In genomic region chr15:66496951-66497501, GRCh38 we compare ENCODE assay signal across 8 cellular contexts. TPM values are rescaled to one million over a fixed set of nuclear protein-coding genes. Genes with fewer than 3 reads are reported as not detected.
A peak's percentile ranks its signal among the peaks of the same experiment; 100 is the strongest.
DNase-seq lines count a peak whose midpoint lies in the region; ATAC-seq lines count a peak whose summit lies in the region.

No MANE protein-coding gene starts in this region.

- H3K4me3 ChIP-seq in iPS-18c (ENCODE audit: insufficient read depth, low read depth, low read length): peak overlapping the region; percentile 67

- no peak for DNase-seq in activated T-cell treated with anti-CD3 and anti-CD28 coated beads, Interleukin-2, amount 50 U/mL, for 4 hours
- no peak for DNase-seq in activated T-cell treated with anti-CD3 and anti-CD28 coated beads, Interleukin-2, amount 50 U/mL, for 48 hours
- no peak for DNase-seq in activated naive CD8-positive, alpha-beta T cell treated with anti-CD3 and anti-CD28 coated beads for 36 hours
- DNase-seq in stimulated activated naive CD8-positive, alpha-beta T cell treated with anti-CD3 and anti-CD28 coated beads, Interleukin-15, Interleukin-2, amounts not matched to agents 100 U/mL and 50 U/mL, for 24 hours: peak; percentile 34
- DNase-seq in epidermal melanocyte (ENCODE audit: insufficient read length, low spot score): no peak
- DNase-seq in NCI-H2107 treated with DMSO at 0.1 percent for 48 hours (lab: John Stamatoyannopoulos, UW; ENCODE audit: unreplicated experiment): no peak

- ATAC-seq in activated T-cell treated with anti-CD3 and anti-CD28 coated beads, Interleukin-2, amount 50 U/mL, for 4 hours: peak; percentile 19 to 23
- ATAC-seq in HG03521 (IDR thresholded peaks at IDR 0.05; ENCODE audit: unreplicated experiment): peak; percentile 6
- peak; percentile 24 for ATAC-seq in stimulated activated naive CD8-positive, alpha-beta T cell treated with anti-CD3 and anti-CD28 coated beads, Interleukin-15, Interleukin-2, amounts not matched to agents 100 U/mL and 50 U/mL, for 24 hours

- H3K9me3 Mint-ChIP-seq in activated T-cell treated with anti-CD3 and anti-CD28 coated beads, Interleukin-2, amount 50 U/mL, for 4 hours: no peaks in the 10 kb centered on the region
- no peaks in the 10 kb centered on the region for H3K9me3 Mint-ChIP-seq in activated naive CD8-positive, alpha-beta T cell treated with anti-CD3 and anti-CD28 coated beads for 36 hours

- peaks cover 51% of the 10 kb centered on the region for H3K4me1 Mint-ChIP-seq in activated T-cell treated with anti-CD3 and anti-CD28 coated beads, Interleukin-2, amount 50 U/mL, for 4 hours (ENCODE audit: low read depth)
- H3K4me1 Mint-ChIP-seq in activated naive CD8-positive, alpha-beta T cell treated with anti-CD3 and anti-CD28 coated beads for 36 hours: peaks cover 53% of the 10 kb centered on the region

- peaks cover 70% of the 10 kb centered on the region for H3K36me3 Mint-ChIP-seq in activated T-cell treated with anti-CD3 and anti-CD28 coated beads, Interleukin-2, amount 50 U/mL, for 4 hours (ENCODE audit: insufficient read depth)
- peaks cover 72% of the 10 kb centered on the region for H3K36me3 Mint-ChIP-seq in activated naive CD8-positive, alpha-beta T cell treated with anti-CD3 and anti-CD28 coated beads for 36 hours

- peak overlapping the region; percentile 97 for H3K4me3 Mint-ChIP-seq in activated T-cell treated with anti-CD3 and anti-CD28 coated beads, Interleukin-2, amount 50 U/mL, for 4 hours
- H3K4me3 Mint-ChIP-seq in activated naive CD8-positive, alpha-beta T cell treated with anti-CD3 and anti-CD28 coated beads for 36 hours: peak overlapping the region; percentile 94

- H3K27me3 Mint-ChIP-seq in activated T-cell treated with anti-CD3 and anti-CD28 coated beads, Interleukin-2, amount 50 U/mL, for 4 hours (ENCODE audit: low read depth): no peaks in the 10 kb centered on the region
- H3K27me3 Mint-ChIP-seq in activated naive CD8-positive, alpha-beta T cell treated with anti-CD3 and anti-CD28 coated beads for 36 hours: no peaks in the 10 kb centered on the region

- peak overlapping the region; percentile 97 for H3K27ac Mint-ChIP-seq in activated naive CD8-positive, alpha-beta T cell treated with anti-CD3 and anti-CD28 coated beads for 36 hours

- H3K9me3 ChIP-seq in iPS-18c (ENCODE audit: control insufficient read depth, insufficient read depth, low read length): no peaks in the 10 kb centered on the region

RNA-seq across cellular contexts. Expression of gene SNAPC5, which starts 0.5 kb away (rescaled TPM):
- 10 to 100 TPM; 45.2 to 59.9 (median 53.3) TPM for total RNA-seq in activated T-cell treated with anti-CD3 and anti-CD28 coated beads, Interleukin-2, amount 50 U/mL, for 4 hours
- 10 to 100 TPM; 43.3 to 49.1 TPM for total RNA-seq in activated naive CD8-positive, alpha-beta T cell treated with anti-CD3 and anti-CD28 coated beads for 36 hours

RNA-seq across cellular contexts. Expression of gene RPL4, which starts 7.6 kb away (rescaled TPM):
- total RNA-seq in activated T-cell treated with anti-CD3 and anti-CD28 coated beads, Interleukin-2, amount 50 U/mL, for 4 hours: 1,000 to 10,000 TPM; 4,816 to 5,229 (median 5,007) TPM
- total RNA-seq in activated naive CD8-positive, alpha-beta T cell treated with anti-CD3 and anti-CD28 coated beads for 36 hours: 1,000 to 10,000 TPM; 4,670 to 4,826 TPM

RNA-seq across cellular contexts. Expression of gene ZWILCH, which starts 8.1 kb away (rescaled TPM):
- total RNA-seq in activated T-cell treated with anti-CD3 and anti-CD28 coated beads, Interleukin-2, amount 50 U/mL, for 4 hours: 10 to 100 TPM; 32.5 to 35.0 (median 32.8) TPM
- total RNA-seq in activated naive CD8-positive, alpha-beta T cell treated with anti-CD3 and anti-CD28 coated beads for 36 hours: 10 to 100 TPM; 40.7 to 41.1 TPM
